In genomic region chr17:72034000-72034399, GRCh38 we compare ENCODE assay signal across 1 cellular context.
TF ChIP-seq lines count a peak whose summit lies in the region.

No MANE protein-coding gene starts in this region.

TF ChIP-seq in GM12878, 131 proteins besides CTCF, POLR2A, EP300 and RAD21 (continued from another document and continues in another):
- no peak for TF ChIP-seq EZH2 (IDR thresholded peaks at IDR 0.05; ENCODE audit: borderline replicate concordance, control insufficient read depth, low read depth, low read length)
- TF ChIP-seq PAX8 (IDR thresholded peaks at IDR 0.05) = no peak
- peak; percentile 89 for TF ChIP-seq FOXM1 (IDR thresholded peaks at IDR 0.05; ENCODE audit: low read depth, low read length)
- TF ChIP-seq SKIL (IDR thresholded peaks at IDR 0.05; ENCODE audit: low read depth, poor library complexity, severe bottlenecking) = no peak
- TF ChIP-seq PAX5 (IDR thresholded peaks at IDR 0.05; ENCODE audit: borderline replicate concordance, low read depth, low read length) = peak; percentile 71
- peak; percentile 96 for TF ChIP-seq ZNF384 (IDR thresholded peaks at IDR 0.05; ENCODE audit: borderline replicate concordance, low read depth, low read length)
- peak; percentile 51; the same call in 1 of the 2 replicates for TF ChIP-seq CREB1 (IDR thresholded peaks at IDR 0.05; ENCODE audit: low read depth)
- peak; percentile 67 for TF ChIP-seq EED (IDR thresholded peaks at IDR 0.05; ENCODE audit: low read depth)
- TF ChIP-seq JUND (IDR thresholded peaks at IDR 0.05; ENCODE audit: low read depth, low read length) = no peak
- TF ChIP-seq CREM (IDR thresholded peaks at IDR 0.05; ENCODE audit: low read depth) = peak; percentile 55; the same call in 1 of the 2 replicates
- no peak for TF ChIP-seq BHLHE40 (IDR thresholded peaks at IDR 0.05; ENCODE audit: borderline replicate concordance in 1 of 2, low read depth in 2 of 2, low read length in 1 of 2)
- no peak for TF ChIP-seq IRF5 (IDR thresholded peaks at IDR 0.05; ENCODE audit: borderline replicate concordance)
- TF ChIP-seq ZBED1 (IDR thresholded peaks at IDR 0.05; ENCODE audit: borderline replicate concordance) = no peak
- no peak for TF ChIP-seq STAT1 (conservative IDR thresholded peaks at IDR 0.05)
- TF ChIP-seq SP1 (IDR thresholded peaks at IDR 0.05; ENCODE audit: low read depth, low read length) = peak; percentile 49
- TF ChIP-seq KLF5 (IDR thresholded peaks at IDR 0.05; ENCODE audit: partially characterized antibody) = no peak
- TF ChIP-seq SREBF2 (IDR thresholded peaks at IDR 0.05; ENCODE audit: low read length) = no peak
- TF ChIP-seq HDGF (IDR thresholded peaks at IDR 0.05) = no peak
- TF ChIP-seq MXI1 (IDR thresholded peaks at IDR 0.05; ENCODE audit: low read depth, low read length) = peak; percentile 65; the same call in 1 of the 2 replicates
- no peak for TF ChIP-seq HDAC6 (IDR thresholded peaks at IDR 0.05; ENCODE audit: unreplicated experiment)
- TF ChIP-seq NFIC (IDR thresholded peaks at IDR 0.05; ENCODE audit: low read depth, low read length) = peak; percentile 96
- TF ChIP-seq ZNF687 (IDR thresholded peaks at IDR 0.05) = peak; percentile 33; the same call in 1 of the 2 replicates
- TF ChIP-seq, protein P1, sequence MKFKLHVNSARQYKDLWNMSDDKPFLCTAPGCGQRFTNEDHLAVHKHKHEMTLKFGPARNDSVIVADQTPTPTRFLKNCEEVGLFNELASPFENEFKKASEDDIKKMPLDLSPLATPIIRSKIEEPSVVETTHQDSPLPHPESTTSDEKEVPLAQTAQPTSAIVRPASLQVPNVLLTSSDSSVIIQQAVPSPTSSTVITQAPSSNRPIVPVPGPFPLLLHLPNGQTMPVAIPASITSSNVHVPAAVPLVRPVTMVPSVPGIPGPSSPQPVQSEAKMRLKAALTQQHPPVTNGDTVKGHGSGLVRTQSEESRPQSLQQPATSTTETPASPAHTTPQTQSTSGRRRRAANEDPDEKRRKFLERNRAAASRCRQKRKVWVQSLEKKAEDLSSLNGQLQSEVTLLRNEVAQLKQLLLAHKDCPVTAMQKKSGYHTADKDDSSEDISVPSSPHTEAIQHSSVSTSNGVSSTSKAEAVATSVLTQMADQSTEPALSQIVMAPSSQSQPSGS (IDR thresholded peaks at IDR 0.05; ENCODE audit: low read length) = peak; percentile 93
- TF ChIP-seq, protein P2, sequence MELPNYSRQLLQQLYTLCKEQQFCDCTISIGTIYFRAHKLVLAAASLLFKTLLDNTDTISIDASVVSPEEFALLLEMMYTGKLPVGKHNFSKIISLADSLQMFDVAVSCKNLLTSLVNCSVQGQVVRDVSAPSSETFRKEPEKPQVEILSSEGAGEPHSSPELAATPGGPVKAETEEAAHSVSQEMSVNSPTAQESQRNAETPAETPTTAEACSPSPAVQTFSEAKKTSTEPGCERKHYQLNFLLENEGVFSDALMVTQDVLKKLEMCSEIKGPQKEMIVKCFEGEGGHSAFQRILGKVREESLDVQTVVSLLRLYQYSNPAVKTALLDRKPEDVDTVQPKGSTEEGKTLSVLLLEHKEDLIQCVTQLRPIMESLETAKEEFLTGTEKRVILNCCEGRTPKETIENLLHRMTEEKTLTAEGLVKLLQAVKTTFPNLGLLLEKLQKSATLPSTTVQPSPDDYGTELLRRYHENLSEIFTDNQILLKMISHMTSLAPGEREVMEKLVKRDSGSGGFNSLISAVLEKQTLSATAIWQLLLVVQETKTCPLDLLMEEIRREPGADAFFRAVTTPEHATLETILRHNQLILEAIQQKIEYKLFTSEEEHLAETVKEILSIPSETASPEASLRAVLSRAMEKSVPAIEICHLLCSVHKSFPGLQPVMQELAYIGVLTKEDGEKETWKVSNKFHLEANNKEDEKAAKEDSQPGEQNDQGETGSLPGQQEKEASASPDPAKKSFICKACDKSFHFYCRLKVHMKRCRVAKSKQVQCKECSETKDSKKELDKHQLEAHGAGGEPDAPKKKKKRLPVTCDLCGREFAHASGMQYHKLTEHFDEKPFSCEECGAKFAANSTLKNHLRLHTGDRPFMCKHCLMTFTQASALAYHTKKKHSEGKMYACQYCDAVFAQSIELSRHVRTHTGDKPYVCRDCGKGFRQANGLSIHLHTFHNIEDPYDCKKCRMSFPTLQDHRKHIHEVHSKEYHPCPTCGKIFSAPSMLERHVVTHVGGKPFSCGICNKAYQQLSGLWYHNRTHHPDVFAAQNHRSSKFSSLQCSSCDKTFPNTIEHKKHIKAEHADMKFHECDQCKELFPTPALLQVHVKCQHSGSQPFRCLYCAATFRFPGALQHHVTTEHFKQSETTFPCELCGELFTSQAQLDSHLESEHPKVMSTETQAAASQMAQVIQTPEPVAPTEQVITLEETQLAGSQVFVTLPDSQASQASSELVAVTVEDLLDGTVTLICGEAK (IDR thresholded peaks at IDR 0.05; ENCODE audit: borderline replicate concordance) = peak; percentile 54; the same call in 1 of the 2 replicates
- no peak for TF ChIP-seq NR2F1 (conservative IDR thresholded peaks at IDR 0.05)
- TF ChIP-seq ZNF592 (IDR thresholded peaks at IDR 0.05) = no peak
- no peak for TF ChIP-seq NR2C2 (IDR thresholded peaks at IDR 0.05; ENCODE audit: borderline replicate concordance, control insufficient read depth, insufficient read length, low read depth)
- TF ChIP-seq, protein P3, sequence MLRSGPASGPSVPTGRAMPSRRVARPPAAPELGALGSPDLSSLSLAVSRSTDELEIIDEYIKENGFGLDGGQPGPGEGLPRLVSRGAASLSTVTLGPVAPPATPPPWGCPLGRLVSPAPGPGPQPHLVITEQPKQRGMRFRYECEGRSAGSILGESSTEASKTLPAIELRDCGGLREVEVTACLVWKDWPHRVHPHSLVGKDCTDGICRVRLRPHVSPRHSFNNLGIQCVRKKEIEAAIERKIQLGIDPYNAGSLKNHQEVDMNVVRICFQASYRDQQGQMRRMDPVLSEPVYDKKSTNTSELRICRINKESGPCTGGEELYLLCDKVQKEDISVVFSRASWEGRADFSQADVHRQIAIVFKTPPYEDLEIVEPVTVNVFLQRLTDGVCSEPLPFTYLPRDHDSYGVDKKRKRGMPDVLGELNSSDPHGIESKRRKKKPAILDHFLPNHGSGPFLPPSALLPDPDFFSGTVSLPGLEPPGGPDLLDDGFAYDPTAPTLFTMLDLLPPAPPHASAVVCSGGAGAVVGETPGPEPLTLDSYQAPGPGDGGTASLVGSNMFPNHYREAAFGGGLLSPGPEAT (IDR thresholded peaks at IDR 0.05; ENCODE audit: low read depth) = 0 out of 2 replicates have a peak, but pooled peaks have one; percentile 26
- peak; percentile 82 for TF ChIP-seq CUX1 (IDR thresholded peaks at IDR 0.05; ENCODE audit: insufficient replicate concordance, low read depth, low read length)
- TF ChIP-seq KAT2A (conservative IDR thresholded peaks at IDR 0.05; ENCODE audit: control insufficient read depth, low read depth, low read length) = no peak
